ENCODE assay signal across 14 cellular contexts in the genomic region with DNA sequence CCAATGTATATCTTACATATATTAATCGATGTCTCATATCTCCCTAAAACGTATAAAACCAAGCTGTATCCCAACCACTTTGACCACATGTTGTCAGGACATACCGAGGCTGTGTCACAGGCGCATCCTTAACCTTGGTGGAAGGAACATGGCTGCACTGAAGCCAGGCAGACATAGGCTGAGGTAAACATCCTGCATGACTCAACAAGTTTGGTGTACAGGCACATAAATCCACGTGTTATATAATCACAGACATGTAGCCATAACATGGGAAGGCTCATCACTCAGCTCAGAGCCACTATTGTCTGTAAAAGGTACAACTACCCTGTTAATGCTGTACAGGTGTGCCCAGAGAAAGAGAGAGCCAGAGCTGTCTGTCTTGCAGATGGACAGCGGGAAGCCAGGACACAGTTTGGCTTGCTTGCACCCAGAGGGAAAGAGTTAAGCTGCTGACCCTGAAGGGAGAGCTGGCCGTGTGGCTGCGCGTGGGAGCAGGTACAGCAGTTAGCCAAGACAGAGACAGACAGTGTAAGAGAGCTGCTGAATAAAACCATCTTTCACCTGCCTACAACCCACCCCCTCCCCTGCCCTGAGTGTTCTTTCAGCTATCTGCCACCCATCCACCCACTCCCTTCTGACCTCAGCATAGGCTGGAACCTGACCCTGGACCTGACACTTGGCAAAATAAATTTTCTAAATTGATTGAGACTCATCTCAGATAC.
"Had no signal": no experiment of that assay in that cellular context is flagged by ENCODE, and none has a peak within 500 bp of the region (broad histone marks: within the 10 kb centered on the region; RNA-seq: fewer than 3 reads in every experiment).

No MANE protein-coding gene starts in this region.

- ATAC-seq: left colon, natural killer cell, right cardiac atrium had no signal

- H3K4me1 ChIP-seq: esophagus squamous epithelium, thyroid gland, upper lobe of left lung, uterus had no signal

- H3K79me2 ChIP-seq: hepatocyte had no signal

- H3K27ac ChIP-seq: esophagus squamous epithelium, hepatocyte, thyroid gland, upper lobe of left lung, uterus had no signal

- H2AFZ ChIP-seq: hepatocyte had no signal

- H3K9me3 ChIP-seq: esophagus squamous epithelium, thyroid gland, upper lobe of left lung, uterus had no signal

- H3K4me2 ChIP-seq: hepatocyte, smooth muscle cell had no signal

- H3K36me3 ChIP-seq: esophagus squamous epithelium, thyroid gland, upper lobe of left lung, uterus had no signal

- DNase-seq: effector memory CD4-positive, alpha-beta T cell; esophagus squamous epithelium; foreskin fibroblast; head of caudate nucleus; left colon; natural killer cell; right cardiac atrium; stimulated activated CD4-positive, alpha-beta T cell treated with anti-CD3 and anti-CD28 coated beads, Interleukin-2, amount 100 ng/mL, for 48 hours; stimulated activated naive CD4-positive, alpha-beta T cell treated with Interleukin-2 at 50 U/mL for 16 hours; thyroid gland; upper lobe of left lung; uterus had no signal

- H3K27me3 ChIP-seq: esophagus squamous epithelium, hepatocyte, thyroid gland, upper lobe of left lung had no signal

- H3K4me3 ChIP-seq: esophagus squamous epithelium, hepatocyte, smooth muscle cell, thyroid gland, upper lobe of left lung, uterus had no signal
